12 cellular contexts compared by ENCODE assay signal in the genomic region with DNA sequence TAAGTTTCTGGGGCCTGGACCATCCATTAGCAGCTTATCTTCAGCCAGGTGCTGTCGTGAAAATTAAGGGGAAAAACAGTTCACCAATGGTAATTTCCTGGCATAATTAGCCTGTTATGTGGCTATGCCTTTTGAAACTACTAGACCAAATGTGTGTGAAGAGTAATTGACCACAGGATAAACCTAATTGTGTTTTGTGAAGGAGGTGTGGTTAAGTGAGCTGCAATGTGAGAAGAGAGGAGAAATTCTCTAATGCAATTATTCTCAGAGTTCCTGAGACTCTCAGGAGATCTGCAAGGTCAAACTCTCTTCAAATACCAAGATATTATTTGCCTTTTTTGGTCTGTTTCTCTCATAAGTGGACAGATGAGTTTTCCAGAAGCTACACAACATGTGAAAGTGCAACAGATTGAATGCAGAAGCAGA. TPM values are rescaled to one million over a fixed set of nuclear protein-coding genes. Genes with fewer than 3 reads are reported as not detected.
A peak's percentile ranks its signal among the peaks of the same experiment; 100 is the strongest.
DNase-seq lines count a peak whose midpoint lies in the region; ATAC-seq and TF ChIP-seq lines count a peak whose summit lies in the region.
"Had no signal": no experiment of that assay in that cellular context is flagged by ENCODE, and none has a peak within 500 bp of the region (broad histone marks: within the 10 kb centered on the region; RNA-seq: fewer than 3 reads in every experiment).

No MANE protein-coding gene starts in this region.

- no peaks in the 10 kb centered on the region for H3K36me3 Mint-ChIP-seq in activated naive CD8-positive, alpha-beta T cell treated with anti-CD3 and anti-CD28 coated beads for 36 hours

- H3K9me3 ChIP-seq in left ventricle myocardium inferior (replicated peaks) (no peaks in the 10 kb centered on the region), transverse colon (no peaks in the 10 kb centered on the region)
- H3K9me3 ChIP-seq: BE2C had no signal

- peaks cover 14% of the 10 kb centered on the region for H3K36me3 ChIP-seq in left ventricle myocardium inferior
- no peaks in the 10 kb centered on the region for H3K36me3 ChIP-seq in transverse colon
- H3K36me3 ChIP-seq: BE2C had no signal

- in situ Hi-C loops in transverse colon (cut with MboI; ENCODE audit: low pct_ligation_motif_present in 1 of 4, low pct_unique_long_range_greater_than_20kb in 1 of 4, low sequenced_read_pairs in 3 of 4) = no loop called here

- H3K4me3 ChIP-seq in left ventricle myocardium inferior = no peak overlapping the region
- no peak overlapping the region for H3K4me3 ChIP-seq in transverse colon

- H3K27ac ChIP-seq in left ventricle myocardium inferior (replicated peaks) (peak overlapping the region; percentile 58), transverse colon (peak overlapping the region; percentile 34 to 66 (median 58)), foreskin keratinocyte (no peak overlapping the region)
- H3K27ac ChIP-seq: epithelial cell of prostate had no signal

- no peaks in the 10 kb centered on the region for H3K9me3 Mint-ChIP-seq in activated naive CD8-positive, alpha-beta T cell treated with anti-CD3 and anti-CD28 coated beads for 36 hours
- H3K9me3 Mint-ChIP-seq: activated B cell treated with CpG ODN at 0.5 μM for 24 hours had no signal

- peak overlapping the region; percentile 36 for H3K4me3 Mint-ChIP-seq in activated naive CD8-positive, alpha-beta T cell treated with anti-CD3 and anti-CD28 coated beads for 36 hours
- H3K4me3 Mint-ChIP-seq: activated B cell treated with CpG ODN at 0.5 μM for 24 hours had no signal

- DNase-seq in left ventricle myocardium inferior (no peak), left cardiac atrium (no peak), transverse colon (no peak), foreskin keratinocyte (no peak), GF-D8 (lab: John Stamatoyannopoulos, UW) (no peak), NCI-H446 treated with DMSO at 0.1 percent for 48 hours (lab: John Stamatoyannopoulos, UW) (no peak)
- DNase-seq in activated naive CD8-positive, alpha-beta T cell treated with anti-CD3 and anti-CD28 coated beads for 36 hours = no peak
- DNase-seq: activated B cell treated with CpG ODN at 0.5 μM for 24 hours, BE2C, NCI-H2107 had no signal

- intact Hi-C loops in left ventricle myocardium inferior (cut with micrococcal nuclease) (no loop called here), left cardiac atrium (cut with DNase I) (no loop called here), transverse colon (cut with DNase I; ENCODE audit: low total_unique reads) (no loop called here)

- H3K27ac Mint-ChIP-seq in activated naive CD8-positive, alpha-beta T cell treated with anti-CD3 and anti-CD28 coated beads for 36 hours = peak overlapping the region; percentile 68
- H3K27ac Mint-ChIP-seq: activated B cell treated with CpG ODN at 0.5 μM for 24 hours had no signal

- no peak for TF ChIP-seq POLR2A in transverse colon (IDR thresholded peaks at IDR 0.05)

- H3K4me1 Mint-ChIP-seq in activated naive CD8-positive, alpha-beta T cell treated with anti-CD3 and anti-CD28 coated beads for 36 hours = peaks cover 29% of the 10 kb centered on the region

- 39% methylated on average over 1 of the region's 1 CpG; no CpG with 5 or more reads in 1 of the 2 donors for WGBS in transverse colon (ENCODE audit: low coverage in 1 of 2), 2 donors

- ATAC-seq in left cardiac atrium (no peak), HG03442 (IDR thresholded peaks at IDR 0.05; ENCODE audit: unreplicated experiment) (peak; percentile 23), foreskin keratinocyte (no peak)

- no peaks in the 10 kb centered on the region for H3K27me3 Mint-ChIP-seq in activated naive CD8-positive, alpha-beta T cell treated with anti-CD3 and anti-CD28 coated beads for 36 hours

- TF ChIP-seq CTCF in left ventricle myocardium inferior (IDR thresholded peaks at IDR 0.05; ENCODE audit: borderline replicate concordance) (no peak), transverse colon (IDR thresholded peaks at IDR 0.05) (no peak), foreskin keratinocyte (conservative IDR thresholded peaks at IDR 0.05) (no peak)

- H3K27me3 ChIP-seq in left ventricle myocardium inferior (ENCODE audit: low read depth) = no peaks in the 10 kb centered on the region
- no peaks in the 10 kb centered on the region for H3K27me3 ChIP-seq in transverse colon
- H3K27me3 ChIP-seq in foreskin keratinocyte = no peaks in the 10 kb centered on the region

- H3K4me1 ChIP-seq in left ventricle myocardium inferior = peaks cover 18% of the 10 kb centered on the region
- peaks cover 0 to 4% (median 0%) of the 10 kb centered on the region in 4 donors for H3K4me1 ChIP-seq in transverse colon
- H3K4me1 ChIP-seq in foreskin keratinocyte = no peaks in the 10 kb centered on the region
- H3K4me1 ChIP-seq: BE2C had no signal

- TF ChIP-seq EP300 in transverse colon (IDR thresholded peaks at IDR 0.05; ENCODE audit: low read depth) = no peak

RNA-seq across cellular contexts. Expression of a gene that starts 21.2 kb away (rescaled TPM):
- total RNA-seq in left ventricle myocardium inferior (9.4 TPM), left cardiac atrium (10 to 100 TPM in 1 of 2 donors, 1 to 10 TPM in 1; 6.5 to 16.0 TPM), transverse colon (10 to 100 TPM in 1 of 4 donors, 1 to 10 TPM in 2, under 1 TPM in 1; 0.75 to 10.7 (median 6.8) TPM), foreskin keratinocyte (38.0 and 42.6 TPM in 2 replicates)
- total RNA-seq in activated naive CD8-positive, alpha-beta T cell treated with anti-CD3 and anti-CD28 coated beads for 36 hours = 1 to 10 TPM; 2.2 to 2.8 TPM
- 12.5 and 17.3 TPM in 2 replicates for polyA plus RNA-seq in foreskin keratinocyte
